Comparison of ENCODE assay signal across 1 cellular context in the genomic region with DNA sequence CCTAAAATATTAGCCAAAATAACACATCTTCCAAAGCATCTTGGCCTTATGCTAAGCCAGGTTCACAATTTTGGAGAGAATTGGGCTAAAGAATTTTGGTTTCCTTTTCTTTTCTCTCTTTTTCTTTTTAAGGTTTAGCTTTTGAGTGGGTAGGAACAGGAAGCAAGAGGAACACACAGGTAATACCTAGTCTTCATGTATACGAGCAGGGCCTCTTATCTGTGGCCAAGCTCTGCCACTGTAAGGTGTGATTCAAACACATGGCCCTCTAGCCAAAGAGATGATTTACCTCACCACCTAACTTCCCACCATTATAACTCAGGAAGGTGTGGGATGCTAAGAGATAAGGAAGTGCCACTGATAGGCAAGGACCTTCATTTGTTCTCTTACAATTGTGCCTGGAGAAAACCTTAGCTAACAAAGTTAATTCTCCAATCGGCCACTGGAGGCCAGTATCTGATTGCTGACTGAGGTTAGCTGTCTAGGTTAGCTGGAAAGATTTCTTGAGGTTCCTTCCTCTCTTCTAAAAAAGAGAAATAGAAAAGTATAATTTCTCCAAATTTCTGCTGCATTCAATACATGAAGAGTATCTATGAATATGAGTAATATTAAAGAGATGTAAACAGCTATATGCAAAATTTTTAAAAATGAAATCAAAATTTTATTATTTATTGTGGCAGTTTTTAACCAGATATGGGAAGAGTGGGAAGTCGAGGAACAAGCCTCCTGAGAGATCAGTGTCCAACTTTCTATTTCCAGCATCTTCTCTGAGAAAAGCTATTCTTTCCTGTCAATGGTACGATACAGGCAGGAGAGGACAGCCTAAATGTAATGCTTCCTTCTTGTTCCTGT.
TF ChIP-seq lines count a peak whose summit lies in the region.

No MANE protein-coding gene starts in this region.

TF ChIP-seq in K562, 482 proteins besides CTCF, POLR2A, EP300 and RAD21 (continued from another document):
- TF ChIP-seq, protein P1, sequence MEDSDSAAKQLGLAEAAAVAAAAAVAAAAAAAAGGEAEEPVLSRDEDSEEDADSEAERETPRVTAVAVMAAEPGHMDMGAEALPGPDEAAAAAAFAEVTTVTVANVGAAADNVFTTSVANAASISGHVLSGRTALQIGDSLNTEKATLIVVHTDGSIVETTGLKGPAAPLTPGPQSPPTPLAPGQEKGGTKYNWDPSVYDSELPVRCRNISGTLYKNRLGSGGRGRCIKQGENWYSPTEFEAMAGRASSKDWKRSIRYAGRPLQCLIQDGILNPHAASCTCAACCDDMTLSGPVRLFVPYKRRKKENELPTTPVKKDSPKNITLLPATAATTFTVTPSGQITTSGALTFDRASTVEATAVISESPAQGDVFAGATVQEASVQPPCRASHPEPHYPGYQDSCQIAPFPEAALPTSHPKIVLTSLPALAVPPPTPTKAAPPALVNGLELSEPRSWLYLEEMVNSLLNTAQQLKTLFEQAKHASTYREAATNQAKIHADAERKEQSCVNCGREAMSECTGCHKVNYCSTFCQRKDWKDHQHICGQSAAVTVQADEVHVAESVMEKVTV (CRISPR knock-in tag; IDR thresholded peaks at IDR 0.05) = peak; percentile 75
- TF ChIP-seq ZNF24 (IDR thresholded peaks at IDR 0.05) = peak; percentile 90
- TF ChIP-seq SMC3 (conservative IDR thresholded peaks at IDR 0.05; ENCODE audit: insufficient read depth, low read depth, low read length) = peak; percentile 73
TF ChIP-seq in K562: peak in this region for 5.
